In the genomic region with DNA sequence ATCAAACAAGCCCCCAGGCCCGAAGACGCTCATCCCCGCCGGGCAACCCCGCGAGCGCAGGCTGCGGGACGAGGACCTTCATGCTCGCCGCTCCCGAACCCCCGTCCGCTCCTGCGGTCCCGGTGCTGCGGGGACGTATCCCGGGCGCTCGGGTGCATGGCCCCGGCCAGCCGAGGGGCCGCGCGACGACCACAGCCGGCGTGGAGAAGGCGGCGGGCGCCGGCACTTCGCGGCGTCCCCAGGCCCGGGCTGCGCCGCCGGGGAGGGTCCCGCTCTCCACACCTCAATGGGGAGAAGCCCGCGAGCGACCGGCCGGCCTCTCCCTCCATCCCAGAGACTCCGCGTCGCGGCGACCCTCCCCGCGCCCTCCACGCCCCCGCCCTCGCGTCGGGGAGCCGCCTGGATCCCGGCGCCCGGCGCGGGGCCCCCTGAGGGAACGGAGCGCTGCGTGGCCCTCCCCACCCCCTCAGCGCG, we compare ENCODE assay signal across 8 cellular contexts. TPM values are rescaled to one million over a fixed set of nuclear protein-coding genes. Genes with fewer than 3 reads are reported as not detected.
DNase-seq lines count a peak whose midpoint lies in the region; ATAC-seq, FAIRE-seq and TF ChIP-seq lines count a peak whose summit lies in the region.

No MANE protein-coding gene starts in this region.

- TF ChIP-seq EP300 in suprapubic skin (IDR thresholded peaks at IDR 0.05) = no peak

- intact Hi-C loops in kidney (cut with DNase I) = no loop called here

- no peak overlapping the region for H3K27ac Mint-ChIP-seq in activated naive CD8-positive, alpha-beta T cell treated with anti-CD3 and anti-CD28 coated beads, Interleukin-2, amount 10 ng/mL, durations not matched to agents 7 days and 5 days

- no peaks in the 10 kb centered on the region for H3K9me3 Mint-ChIP-seq in activated naive CD8-positive, alpha-beta T cell treated with anti-CD3 and anti-CD28 coated beads, Interleukin-2, amount 10 ng/mL, durations not matched to agents 7 days and 5 days

- H3K4me3 Mint-ChIP-seq in activated naive CD8-positive, alpha-beta T cell treated with anti-CD3 and anti-CD28 coated beads, Interleukin-2, amount 10 ng/mL, durations not matched to agents 7 days and 5 days = peak overlapping the region; percentile 77

- peaks cover 9% of the 10 kb centered on the region for H3K4me1 Mint-ChIP-seq in activated naive CD8-positive, alpha-beta T cell treated with anti-CD3 and anti-CD28 coated beads, Interleukin-2, amount 10 ng/mL, durations not matched to agents 7 days and 5 days

- peak; percentile 49 for DNase-seq in activated naive CD8-positive, alpha-beta T cell treated with anti-CD3 and anti-CD28 coated beads, Interleukin-2, amount 10 ng/mL, durations not matched to agents 7 days and 5 days
- no peak for DNase-seq in kidney
- peak in 1 of 2 donors; percentile 73 for DNase-seq in suprapubic skin (ENCODE audit: low spot score in 2 of 2)
- DNase-seq in SW480 (ENCODE audit: low spot score) = no peak
- DNase-seq in midbrain (lab: John Stamatoyannopoulos, UW) = no peak
- no peak for DNase-seq in HuH-7 (ENCODE audit: low spot score)

- under 1% methylated on average over 21 of the region's 69 CpGs for WGBS in suprapubic skin

- H3K9ac ChIP-seq in kidney (ENCODE audit: low read length in 2 of 2) = peak overlapping the region; percentile 68 to 87

- TF ChIP-seq CTCF in kidney (IDR thresholded peaks at IDR 0.05; ENCODE audit: borderline replicate concordance, extremely low read depth, insufficient read depth) = no peak
- no peak for TF ChIP-seq CTCF in suprapubic skin (IDR thresholded peaks at IDR 0.05)

- H3K9me3 ChIP-seq in kidney (ENCODE audit: control insufficient read depth in 1 of 2, low read length in 2 of 2) = no peaks in the 10 kb centered on the region
- no peaks in the 10 kb centered on the region for H3K9me3 ChIP-seq in suprapubic skin

- no peak for FAIRE-seq in kidney (lab: Jason Lieb, UNC)

- POLR2A ChIA-PET in activated naive CD8-positive, alpha-beta T cell treated with anti-CD3 and anti-CD28 coated beads, Interleukin-2, amount 10 ng/mL, durations not matched to agents 7 days and 5 days (lab: Charles Lee) = no interaction called here

- H3K36me3 ChIP-seq in kidney (ENCODE audit: control insufficient read depth in 1 of 2, insufficient read depth in 2 of 2, low read length in 2 of 2) (peaks cover 7 to 11% of the 10 kb centered on the region in 2 donors), suprapubic skin (no peaks in the 10 kb centered on the region)

- peaks cover 59% of the 10 kb centered on the region for H3K27me3 Mint-ChIP-seq in activated naive CD8-positive, alpha-beta T cell treated with anti-CD3 and anti-CD28 coated beads, Interleukin-2, amount 10 ng/mL, durations not matched to agents 7 days and 5 days

- peak overlapping the region; percentile 76 to 90 for H3K27ac ChIP-seq in kidney (ENCODE audit: low read depth in 2 of 2, low read length in 2 of 2)
- peak overlapping the region; percentile 96 for H3K27ac ChIP-seq in suprapubic skin

- H3K4me3 ChIP-seq in kidney (ENCODE audit: low read length in 2 of 2) (peak overlapping the region; percentile 70 to 85), suprapubic skin (peak overlapping the region; percentile 94)

- no peak for TF ChIP-seq POLR2A in suprapubic skin (IDR thresholded peaks at IDR 0.05)

- peaks cover 8 to 11% of the 10 kb centered on the region in 2 donors for H3K4me1 ChIP-seq in kidney (ENCODE audit: control insufficient read depth in 1 of 2, insufficient read depth in 1 of 2, low read depth in 1 of 2, low read length in 2 of 2)
- peaks cover 52% of the 10 kb centered on the region for H3K4me1 ChIP-seq in suprapubic skin

- peaks cover 5% of the 10 kb centered on the region for H3K36me3 Mint-ChIP-seq in activated naive CD8-positive, alpha-beta T cell treated with anti-CD3 and anti-CD28 coated beads, Interleukin-2, amount 10 ng/mL, durations not matched to agents 7 days and 5 days

- ATAC-seq in GM18861 (IDR thresholded peaks at IDR 0.05; ENCODE audit: unreplicated experiment) (peak; percentile 9), HG02759 (IDR thresholded peaks at IDR 0.05; ENCODE audit: unreplicated experiment) (peak; percentile 35)
- peak; percentile 18 for ATAC-seq in activated naive CD8-positive, alpha-beta T cell treated with anti-CD3 and anti-CD28 coated beads, Interleukin-2, amount 10 ng/mL, durations not matched to agents 7 days and 5 days (ENCODE audit: low read depth)

- no peaks in the 10 kb centered on the region for H3K27me3 ChIP-seq in suprapubic skin

RNA-seq across cellular contexts. Expression of gene ERRFI1, which starts 0.4 kb away (rescaled TPM):
- total RNA-seq in activated naive CD8-positive, alpha-beta T cell treated with anti-CD3 and anti-CD28 coated beads, Interleukin-2, amount 10 ng/mL, durations not matched to agents 7 days and 5 days = 1 to 10 TPM in 1 of 2 experiments, under 1 TPM in 1; 0.94 to 1.4 TPM
- total RNA-seq in kidney (71.3 TPM), suprapubic skin (100 to 1,000 TPM; 128 to 312 (median 262) TPM)
- polyA plus RNA-seq in kidney (ENCODE audit: insufficient read depth, low read depth, low replicate concordance) = 25.0 TPM

Comparison
In these comparisons a context has a peak if more than half of its experiments do, and no peak if none do; other contexts are left out.
1. RNA of gene ERRFI1, which starts 0.4 kb away (total RNA-seq): 128 to 312 TPM in suprapubic skin and 71.3 TPM in kidney (single experiment); 0.94 to 1.4 TPM in activated naive CD8-positive, alpha-beta T cell treated with anti-CD3 and anti-CD28 coated beads, Interleukin-2, amount 10 ng/mL, durations not matched to agents 7 days and 5 days; every median in the first group is over 10 times any median in the second.
2. Peak in every context shown above with its lines, with median percentiles within 50 percentile points of each other: ATAC-seq.